Comparison of ENCODE assay signal across 8 cellular contexts in the genomic region with DNA sequence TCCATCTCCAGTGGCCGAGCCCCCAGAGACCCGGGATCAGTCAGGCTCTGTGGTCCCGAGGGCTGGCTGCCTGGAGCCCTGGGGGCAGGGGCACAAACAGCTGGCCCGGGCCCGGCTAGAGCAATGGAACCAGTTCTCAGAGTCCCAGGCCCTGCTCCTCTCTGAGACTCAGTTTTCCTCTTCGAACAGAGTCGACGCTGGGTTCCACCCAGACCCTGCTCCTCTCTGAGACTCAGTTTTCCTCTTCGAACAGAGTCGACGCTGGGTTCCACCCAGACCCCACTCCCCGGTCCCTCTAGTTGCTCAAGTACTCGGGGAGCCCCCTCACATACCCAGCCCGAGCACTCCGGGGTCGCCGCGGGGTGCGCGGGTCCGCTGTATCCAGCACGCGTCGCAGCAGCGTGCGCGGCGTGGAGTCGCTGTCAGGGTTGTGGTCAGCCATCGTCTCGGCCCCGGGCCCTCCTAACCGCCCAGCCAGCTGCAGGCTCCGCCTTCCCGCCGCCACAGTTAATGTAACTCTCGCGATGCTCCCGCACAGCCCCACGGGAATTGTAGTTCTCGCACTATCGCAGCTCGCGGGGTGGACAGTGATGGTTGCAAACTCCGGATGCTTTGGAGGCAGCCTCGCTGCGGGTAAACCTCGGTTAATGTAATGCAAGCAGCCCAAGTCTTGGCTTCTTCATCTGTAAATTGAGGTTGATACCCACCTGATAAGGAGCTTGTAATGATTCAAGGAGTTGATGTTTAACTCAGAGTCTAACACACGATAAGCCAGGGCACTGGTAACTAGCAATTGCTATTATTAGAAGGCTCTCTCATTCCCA. TPM values are rescaled to one million over a fixed set of nuclear protein-coding genes. Genes with fewer than 3 reads are reported as not detected.
DNase-seq lines count a peak whose midpoint lies in the region; ATAC-seq and TF ChIP-seq lines count a peak whose summit lies in the region.

No MANE protein-coding gene starts in this region.

- TF ChIP-seq CTCF in dorsolateral prefrontal cortex (IDR thresholded peaks at IDR 0.05 in 54 of 56, conservative IDR thresholded peaks at IDR 0.05 in 2 of 56; ENCODE audit: low read depth in 1 of 56, partially characterized antibody in 56 of 56) (peak in 35 of 56 donors; percentile 14 to 62 (median 33)), lower lobe of right lung (IDR thresholded peaks at IDR 0.05) (no peak)

- H3K27me3 ChIP-seq in CD4-positive, CD25-positive, alpha-beta regulatory T cell (ENCODE audit: control insufficient read depth, insufficient read depth, low read length): no peaks in the 10 kb centered on the region
- H3K27me3 ChIP-seq in dorsolateral prefrontal cortex (no peaks in the 10 kb centered on the region), lower lobe of right lung (ENCODE audit: low read depth) (no peaks in the 10 kb centered on the region)

- peak overlapping the region; percentile 47 for H3K27ac ChIP-seq in CD4-positive, CD25-positive, alpha-beta regulatory T cell (ENCODE audit: insufficient read depth, low read length, poor library complexity, severe bottlenecking)
- H3K27ac ChIP-seq in dorsolateral prefrontal cortex: peak overlapping the region; percentile 10 to 94 (median 81)
- peak overlapping the region; percentile 72 for H3K27ac ChIP-seq in lower lobe of right lung

- peak overlapping the region; percentile 83 for H3K4me3 ChIP-seq in CD4-positive, CD25-positive, alpha-beta regulatory T cell (ENCODE audit: low read depth, low read length)
- H3K4me3 ChIP-seq in dorsolateral prefrontal cortex (peak overlapping the region; percentile 50 to 100 (median 84)), lower lobe of right lung (peak overlapping the region; percentile 85)

- peak; percentile 99 for ATAC-seq in CD4-positive, CD25-positive, alpha-beta regulatory T cell (ENCODE audit: low read depth in 2 of 2)
- peak; percentile 91 for ATAC-seq in GM19397 (IDR thresholded peaks at IDR 0.05; ENCODE audit: unreplicated experiment)
- ATAC-seq in HG03558 (IDR thresholded peaks at IDR 0.05; ENCODE audit: extremely low read depth, unreplicated experiment): peak; percentile 84
- peak; percentile 97 to 99 for ATAC-seq in lower lobe of right lung

- H3K36me3 Mint-ChIP-seq in CD4-positive, CD25-positive, alpha-beta regulatory T cell: peaks cover 8% of the 10 kb centered on the region

- no peaks in the 10 kb centered on the region for H3K9me3 Mint-ChIP-seq in CD4-positive, CD25-positive, alpha-beta regulatory T cell

- H3K4me1 ChIP-seq in CD4-positive, CD25-positive, alpha-beta regulatory T cell (ENCODE audit: control insufficient read depth, insufficient read depth, low read length, poor library complexity, severe bottlenecking): peaks cover 16% of the 10 kb centered on the region
- peaks cover 19% of the 10 kb centered on the region for H3K4me1 ChIP-seq in lower lobe of right lung

- DNase-seq in CD4-positive, CD25-positive, alpha-beta regulatory T cell: peak; percentile 89 to 93 (median 92)
- DNase-seq in NCI-H748 (lab: John Stamatoyannopoulos, UW; ENCODE audit: unreplicated experiment) (peak; percentile 88), dorsolateral prefrontal cortex (peak; percentile 90 to 96 (median 94)), lower lobe of right lung (peak; percentile 96)
- peak; percentile 95 to 96 for DNase-seq in activated CD4-positive, alpha-beta T cell treated with anti-CD3 and anti-CD28 coated beads, Interleukin-2, amount 50 U/mL, for 48 hours
- peak; percentile 76 to 90 (median 79) for DNase-seq in stimulated activated CD4-positive, alpha-beta T cell treated with anti-CD3 and anti-CD28 coated beads, TNF-alpha, amount 100 ng/mL, for 1 hour (ENCODE audit: low read depth in 3 of 3, low spot score in 1 of 3)

- H3K4me3 Mint-ChIP-seq in CD4-positive, CD25-positive, alpha-beta regulatory T cell: peak overlapping the region; percentile 95 to 97 (median 96)

- peaks cover 6 to 17% (median 11%) of the 10 kb centered on the region in 4 donors for H3K4me1 Mint-ChIP-seq in CD4-positive, CD25-positive, alpha-beta regulatory T cell

- H3K27ac Mint-ChIP-seq in CD4-positive, CD25-positive, alpha-beta regulatory T cell: peak overlapping the region; percentile 61 to 94 (median 82)

- intact Hi-C loops in dorsolateral prefrontal cortex (cut with DNase I): loop anchor here in 1 of 2 donors (10.0 kb wide), 2 partner anchors 191 to 309 kb away; a partner anchor contains a TSS
- intact Hi-C loops in lower lobe of right lung (cut with DNase I): no loop called here

- no peaks in the 10 kb centered on the region for H3K27me3 Mint-ChIP-seq in CD4-positive, CD25-positive, alpha-beta regulatory T cell

- peaks cover 29% of the 10 kb centered on the region for H3K36me3 ChIP-seq in CD4-positive, CD25-positive, alpha-beta regulatory T cell (ENCODE audit: control insufficient read depth, insufficient read depth, low read length)
- peaks cover 35% of the 10 kb centered on the region for H3K36me3 ChIP-seq in lower lobe of right lung

- H3K9me3 ChIP-seq in CD4-positive, CD25-positive, alpha-beta regulatory T cell (ENCODE audit: control insufficient read depth in 2 of 2, low read length in 2 of 2): no peaks in the 10 kb centered on the region
- H3K9me3 ChIP-seq in lower lobe of right lung: no peaks in the 10 kb centered on the region

RNA-seq across cellular contexts. Expression of a gene that starts 8.5 kb away (rescaled TPM):
- 32.2 TPM for total RNA-seq in CD4-positive, CD25-positive, alpha-beta regulatory T cell
- polyA plus RNA-seq in CD4-positive, CD25-positive, alpha-beta regulatory T cell: 100 to 1,000 TPM; 132 to 166 (median 141) TPM
- total RNA-seq in dorsolateral prefrontal cortex (10 to 100 TPM; 17.7 to 30.0 (median 24.0) TPM), lower lobe of right lung (26.1 TPM)

RNA-seq across cellular contexts. Expression of a gene that starts 13.1 kb away (rescaled TPM):
- 48.5 TPM for total RNA-seq in CD4-positive, CD25-positive, alpha-beta regulatory T cell
- polyA plus RNA-seq in CD4-positive, CD25-positive, alpha-beta regulatory T cell: 100 to 1,000 TPM; 115 to 158 (median 131) TPM
- total RNA-seq in dorsolateral prefrontal cortex: 10 to 100 TPM; 51.7 to 88.9 (median 72.2) TPM
- total RNA-seq in lower lobe of right lung: 55.8 TPM

RNA-seq across cellular contexts. Expression of a gene that starts 13.9 kb away (rescaled TPM):
- total RNA-seq in CD4-positive, CD25-positive, alpha-beta regulatory T cell: 79.9 TPM
- polyA plus RNA-seq in CD4-positive, CD25-positive, alpha-beta regulatory T cell: 10 to 100 TPM; 13.5 to 17.1 (median 14.6) TPM
- total RNA-seq in dorsolateral prefrontal cortex: 10 to 100 TPM; 40.0 to 88.4 (median 54.9) TPM
- 29.9 TPM for total RNA-seq in lower lobe of right lung

RNA-seq across cellular contexts. Expression of a gene that starts 26.9 kb away (rescaled TPM):
- total RNA-seq in CD4-positive, CD25-positive, alpha-beta regulatory T cell: 0.39 TPM
- polyA plus RNA-seq in CD4-positive, CD25-positive, alpha-beta regulatory T cell: not detected
- total RNA-seq in dorsolateral prefrontal cortex: 10 to 100 TPM in 26 of 120 experiments, 1 to 10 TPM in 94; 3.1 to 16.5 (median 8.5) TPM
- 3.5 TPM for total RNA-seq in lower lobe of right lung

RNA-seq across cellular contexts. Expression of a gene that starts 27.3 kb away (rescaled TPM):
- 29.4 TPM for total RNA-seq in CD4-positive, CD25-positive, alpha-beta regulatory T cell
- polyA plus RNA-seq in CD4-positive, CD25-positive, alpha-beta regulatory T cell: 10 to 100 TPM in 1 of 4 donors, 1 to 10 TPM in 3; 7.3 to 10.0 (median 8.0) TPM
- 10 to 100 TPM; 13.9 to 32.6 (median 21.2) TPM for total RNA-seq in dorsolateral prefrontal cortex
- total RNA-seq in lower lobe of right lung: 21.7 TPM

Comparison
In these comparisons a context has a peak if more than half of its experiments do, and no peak if none do; other contexts are left out.
1. Peak in every context shown above with its lines: DNase-seq, ATAC-seq, H3K4me3 ChIP-seq and H3K27ac ChIP-seq.